ENCODE assay signal across 10 cellular contexts in genomic region chr1:28601696-28602095, GRCh38. TPM values are rescaled to one million over a fixed set of nuclear protein-coding genes. Genes with fewer than 3 reads are reported as not detected.
DNase-seq lines count a peak whose midpoint lies in the region; ATAC-seq and TF ChIP-seq lines count a peak whose summit lies in the region.
"Had no signal": no experiment of that assay in that cellular context is flagged by ENCODE, and none has a peak within 500 bp of the region (broad histone marks: within the 10 kb centered on the region; RNA-seq: fewer than 3 reads in every experiment).

No MANE protein-coding gene starts in this region.

- H3K4me3 ChIP-seq in left lung: no peak overlapping the region
- no peak overlapping the region for H3K4me3 ChIP-seq in neuronal stem cell (ENCODE audit: low read length in 2 of 2)
- H3K4me3 ChIP-seq: pancreas, SK-N-MC had no signal

- no CpG with 5 or more reads among the region's 3 CpGs for WGBS in neuronal stem cell (ENCODE audit: extremely low coverage in 2 of 2, insufficient read length in 2 of 2, insufficient replicate concordance in 1 of 2), 2 donors

- H4K91ac ChIP-seq in neuronal stem cell (ENCODE audit: low read depth, low read length, poor library complexity): no peak overlapping the region

- H2AK5ac ChIP-seq in neuronal stem cell (ENCODE audit: low read depth, low read length): no peak overlapping the region

- no peak overlapping the region for H3K14ac ChIP-seq in neuronal stem cell (ENCODE audit: low read length)

- H3K23ac ChIP-seq in neuronal stem cell (ENCODE audit: low read depth, low read length, poor library complexity): no peak overlapping the region

- H3K4me1 ChIP-seq in left lung: no peaks in the 10 kb centered on the region
- H3K4me1 ChIP-seq in neuronal stem cell (ENCODE audit: control insufficient read depth in 2 of 2, insufficient read depth in 1 of 2, low read depth in 1 of 2, low read length in 2 of 2): peaks cover 0 to 9% of the 10 kb centered on the region in 2 donors
- H3K4me1 ChIP-seq: pancreas had no signal

- H2BK5ac ChIP-seq in neuronal stem cell (ENCODE audit: low read length): no peak overlapping the region

- H2BK120ac ChIP-seq in neuronal stem cell (ENCODE audit: low read depth, low read length): no peak overlapping the region

- no peaks in the 10 kb centered on the region for H3K79me1 ChIP-seq in neuronal stem cell (ENCODE audit: low read depth, low read length)

- no peak overlapping the region for H3K27ac ChIP-seq in left lung
- H3K27ac ChIP-seq in neuronal stem cell (replicated peaks; ENCODE audit: low read length): no peak overlapping the region
- H3K27ac ChIP-seq: pancreas, SK-N-MC had no signal

- peak; percentile 53 for ATAC-seq in left lung
- no peak for ATAC-seq in GM21717 (IDR thresholded peaks at IDR 0.05; ENCODE audit: unreplicated experiment)

- H2BK12ac ChIP-seq in neuronal stem cell (ENCODE audit: low read length): no peak overlapping the region

- no peak overlapping the region for H3K9ac ChIP-seq in neuronal stem cell (ENCODE audit: low read depth, low read length, poor library complexity)

- no peak overlapping the region for H4K8ac ChIP-seq in neuronal stem cell (ENCODE audit: low read depth, low read length)

- H3K36me3 ChIP-seq in left lung (peaks cover 0 to 60% of the 10 kb centered on the region in 2 donors), neuronal stem cell (replicated peaks in 1 of 2; ENCODE audit: control insufficient read depth in 2 of 2, insufficient read depth in 2 of 2, low read length in 2 of 2) (peaks cover 16 to 55% of the 10 kb centered on the region in 2 donors)

- H3K27me3 ChIP-seq in left lung (no peaks in the 10 kb centered on the region), neuronal stem cell (ENCODE audit: control insufficient read depth in 3 of 3, insufficient read depth in 3 of 3, low read depth in 1 of 3, low read length in 3 of 3) (no peaks in the 10 kb centered on the region)
- H3K27me3 ChIP-seq: pancreas had no signal

- H3K4me2 ChIP-seq in neuronal stem cell (ENCODE audit: insufficient read depth, low read length, poor library complexity, severe bottlenecking): no peak overlapping the region

- no peak overlapping the region for H2BK15ac ChIP-seq in neuronal stem cell (ENCODE audit: low read length)

- no peak overlapping the region for H3K4ac ChIP-seq in neuronal stem cell (ENCODE audit: low read length)

- H3K18ac ChIP-seq in neuronal stem cell (ENCODE audit: low read length): no peak overlapping the region

- intact Hi-C loops in left lung (cut with DNase I) (loop anchor here in 1 of 2 donors (5.0 to 10.0 kb wide), 3 partner anchors 84 to 237 kb away; partner anchors contain the start of gene PHACTR4), posterior vena cava (cut with DNase I) (loop anchor here (5.0 kb wide), 1 partner anchor 84 kb away; no protein-coding TSS in a partner anchor)

- no peak overlapping the region for H2AFZ ChIP-seq in neuronal stem cell (ENCODE audit: low read length)

- DNase-seq in COLO829 (ENCODE audit: low spot score) (peak; percentile 53), HPDE6-E6E7 (ENCODE audit: extremely low spot score) (peak; percentile 72), amniotic stem cell (lab: John Stamatoyannopoulos, UW) (peak; percentile 92), left lung (no peak), T-helper 9 cell (no peak), posterior vena cava (ENCODE audit: low spot score) (no peak), neuronal stem cell (ENCODE audit: low spot score) (no peak)
- DNase-seq: pancreas had no signal

- no peaks in the 10 kb centered on the region for H3K9me3 ChIP-seq in left lung
- H3K9me3 ChIP-seq in neuronal stem cell (replicated peaks in 1 of 2; ENCODE audit: control insufficient read depth in 2 of 2, insufficient read depth in 1 of 2, low read depth in 1 of 2, low read length in 2 of 2): no peaks in the 10 kb centered on the region
- H3K9me3 ChIP-seq: pancreas had no signal

- TF ChIP-seq CTCF in left lung (IDR thresholded peaks at IDR 0.05): no peak

RNA-seq across cellular contexts. Expression of gene RAB42, which starts 9.6 kb away (rescaled TPM):
- total RNA-seq in left lung (10 to 100 TPM in 1 of 2 donors, 1 to 10 TPM in 1; 6.1 to 17.7 TPM), posterior vena cava (1 to 10 TPM; 3.5 to 4.2 TPM)
- 5.1 TPM for polyA plus RNA-seq in neuronal stem cell (2013, experiment 1 of 2)
- 5.1 TPM for polyA plus RNA-seq in neuronal stem cell (2013, experiment 2 of 2)

RNA-seq across cellular contexts. Expression of gene TAF12, which starts 41.2 kb away (rescaled TPM):
- total RNA-seq in left lung (10 to 100 TPM; 23.2 to 25.2 TPM), posterior vena cava (10 to 100 TPM; 14.9 to 16.5 TPM)
- 46.1 TPM for polyA plus RNA-seq in neuronal stem cell (2013, experiment 1 of 2)
- polyA plus RNA-seq in neuronal stem cell (2013, experiment 2 of 2): 45.9 TPM

RNA-seq across cellular contexts. Expression of gene RNU11, which starts 46.7 kb away (rescaled TPM):
- total RNA-seq in left lung (not detected), posterior vena cava (not detected)
- polyA plus RNA-seq in neuronal stem cell (2013, experiment 1 of 2): not detected
- polyA plus RNA-seq in neuronal stem cell (2013, experiment 2 of 2): not detected
- total RNA-seq: pancreas had no signal
- polyA plus RNA-seq: pancreas had no signal

RNA-seq across cellular contexts. Expression of gene TRNAU1AP, which starts 48.8 kb away (rescaled TPM):
- 10 to 100 TPM; 26.1 to 27.0 TPM for total RNA-seq in left lung
- 10 to 100 TPM; 17.5 to 23.2 TPM for total RNA-seq in posterior vena cava
- 27.6 TPM for polyA plus RNA-seq in neuronal stem cell (2013, experiment 1 of 2)
- 26.0 TPM for polyA plus RNA-seq in neuronal stem cell (2013, experiment 2 of 2)

Comparison
In these comparisons a context has a peak if more than half of its experiments do, and no peak if none do; other contexts are left out.
1. DNase-seq: peak in COLO829 (single experiment), HPDE6-E6E7 (single experiment) and amniotic stem cell (single experiment); none in left lung (0 of 2), T-helper 9 cell (single experiment), posterior vena cava (single experiment) and neuronal stem cell (single experiment).